In genomic region chr17:82531431-82531881, GRCh38 we compare ENCODE assay signal across 1 cellular context.
TF ChIP-seq lines count a peak whose summit lies in the region.

No MANE protein-coding gene starts in this region.

TF ChIP-seq in HepG2, 621 proteins besides CTCF, POLR2A, EP300 and RAD21 (continued from another document):
- no peak for TF ChIP-seq NKX3-1 (CRISPR knock-in tag; IDR thresholded peaks at IDR 0.05)
- 0 out of 2 replicates have a peak, but pooled peaks have one; percentile 17 for TF ChIP-seq POLR2AphosphoS2 (IDR thresholded peaks at IDR 0.05; ENCODE audit: low read depth, low read length)
- no peak for TF ChIP-seq SRF (IDR thresholded peaks at IDR 0.05; ENCODE audit: low read depth, low read length)
- no peak for TF ChIP-seq TFE3 (CRISPR knock-in tag; IDR thresholded peaks at IDR 0.05)
- TF ChIP-seq ESRRA (CRISPR knock-in tag; IDR thresholded peaks at IDR 0.05; ENCODE audit: low read depth) = 0 out of 2 replicates have a peak, but pooled peaks have one; percentile 7
- TF ChIP-seq MEIS1 (CRISPR knock-in tag; IDR thresholded peaks at IDR 0.05; ENCODE audit: borderline replicate concordance) = no peak
- peak; percentile 76; the same call in 1 of the 2 replicates for TF ChIP-seq ZBTB38 (CRISPR knock-in tag; IDR thresholded peaks at IDR 0.05)
- peak; percentile 29; the same call in 1 of the 2 replicates for TF ChIP-seq SAP130 (CRISPR knock-in tag; IDR thresholded peaks at IDR 0.05; ENCODE audit: low read depth)
- peak; percentile 14; the same call in 1 of the 2 replicates for TF ChIP-seq ZBTB33 (CRISPR knock-in tag; IDR thresholded peaks at IDR 0.05)
TF ChIP-seq in HepG2: peak in this region for 5.
